In genomic region chr19:8352845-8353244, GRCh38 we compare ENCODE assay signal across 1 cellular context.
TF ChIP-seq lines count a peak whose summit lies in the region.

No MANE protein-coding gene starts in this region.

TF ChIP-seq in Ishikawa, 13 proteins besides CTCF, POLR2A, EP300 and RAD21:
- TF ChIP-seq MAX (IDR thresholded peaks at IDR 0.05), result peak; percentile 28; the same call in 1 of the 2 replicates
TF ChIP-seq in Ishikawa: peak in this region for 1; not testable (repeated sequence) for 12.
